In genomic region chr12:114625294-114625851, GRCh38 we compare ENCODE assay signal across 8 cellular contexts. TPM values are rescaled to one million over a fixed set of nuclear protein-coding genes. Genes with fewer than 3 reads are reported as not detected.
DNase-seq lines count a peak whose midpoint lies in the region; ATAC-seq lines count a peak whose summit lies in the region.

No MANE protein-coding gene starts in this region.

- H3K4me1 Mint-ChIP-seq in activated CD4-positive, alpha-beta memory T cell treated with anti-CD3 and anti-CD28 coated beads, Interleukin-2, amount 10 ng/mL, durations not matched to agents 7 days and 5 days = no peaks in the 10 kb centered on the region

- H2AFZ ChIP-seq in ACC112 (ENCODE audit: low read length, unreplicated experiment) = no peak overlapping the region

- H3K36me3 ChIP-seq in ACC112 (ENCODE audit: insufficient read depth, low read length) = no peaks in the 10 kb centered on the region

- no peak for ATAC-seq in HG02970 (IDR thresholded peaks at IDR 0.05; ENCODE audit: low FRiP score, unreplicated experiment)

- H3K27ac ChIP-seq in ACC112 (ENCODE audit: low read depth, low read length) = peak overlapping the region; percentile 12

- CTCF ChIA-PET in activated CD4-positive, alpha-beta memory T cell treated with anti-CD3 and anti-CD28 coated beads, Interleukin-2, amount 10 ng/mL, durations not matched to agents 7 days and 5 days (lab: Charles Lee) = interaction anchor here (0.9 to 1.8 kb wide), 2 partner anchors 11 to 1292 kb away, joined by 3 to 7 read pairs; no protein-coding TSS in a partner anchor

- no peaks in the 10 kb centered on the region for H3K27me3 Mint-ChIP-seq in activated CD4-positive, alpha-beta memory T cell treated with anti-CD3 and anti-CD28 coated beads, Interleukin-2, amount 10 ng/mL, durations not matched to agents 7 days and 5 days

- peaks cover 8% of the 10 kb centered on the region; the same call in 1 of the 2 replicates for H3K27me3 ChIP-seq in ACC112 (ENCODE audit: insufficient read depth, low read length)

- H3K79me2 ChIP-seq in ACC112 (ENCODE audit: control insufficient read depth, insufficient read depth, low read length, unreplicated experiment) = no peaks in the 10 kb centered on the region

- no peaks in the 10 kb centered on the region for H3K9me3 Mint-ChIP-seq in activated CD4-positive, alpha-beta memory T cell treated with anti-CD3 and anti-CD28 coated beads, Interleukin-2, amount 10 ng/mL, durations not matched to agents 7 days and 5 days

- no peak overlapping the region for H3K4me3 Mint-ChIP-seq in activated CD4-positive, alpha-beta memory T cell treated with anti-CD3 and anti-CD28 coated beads, Interleukin-2, amount 10 ng/mL, durations not matched to agents 7 days and 5 days

- no peaks in the 10 kb centered on the region for H3K4me1 ChIP-seq in ACC112 (ENCODE audit: control insufficient read depth, insufficient read depth, low read length, unreplicated experiment)

- POLR2A ChIA-PET in activated CD4-positive, alpha-beta memory T cell treated with anti-CD3 and anti-CD28 coated beads, Interleukin-2, amount 10 ng/mL, durations not matched to agents 7 days and 5 days (lab: Charles Lee) = no interaction called here

- H3K4me3 ChIP-seq in ACC112 (ENCODE audit: low read depth, low read length) = no peak overlapping the region

- no peak overlapping the region for H3K27ac Mint-ChIP-seq in activated CD4-positive, alpha-beta memory T cell treated with anti-CD3 and anti-CD28 coated beads, Interleukin-2, amount 10 ng/mL, durations not matched to agents 7 days and 5 days

- H3K36me3 Mint-ChIP-seq in activated CD4-positive, alpha-beta memory T cell treated with anti-CD3 and anti-CD28 coated beads, Interleukin-2, amount 10 ng/mL, durations not matched to agents 7 days and 5 days (ENCODE audit: low read depth) = no peaks in the 10 kb centered on the region

- DNase-seq in GDM1 (lab: John Stamatoyannopoulos, UW) = peak; percentile 31
- DNase-seq in MV-4-11 (lab: John Stamatoyannopoulos, UW) = peak; percentile 35
- peak; percentile 19 for DNase-seq in activated CD4-positive, alpha-beta memory T cell treated with anti-CD3 and anti-CD28 coated beads, Interleukin-2, amount 10 ng/mL, durations not matched to agents 7 days and 5 days
- peak; percentile 39 for DNase-seq in germinal center (ENCODE audit: low spot score)
- DNase-seq in stimulated activated CD4-positive, alpha-beta T cell treated with anti-CD3 and anti-CD28 coated beads, Interleukin-2, amount 100 ng/mL, for 24 hours = peak; percentile 34 to 56
- no peak for DNase-seq in cerebellum (ENCODE audit: low spot score)

RNA-seq across cellular contexts. Expression of gene TBX3, which starts 58.6 kb away (rescaled TPM):
- total RNA-seq in activated CD4-positive, alpha-beta memory T cell treated with anti-CD3 and anti-CD28 coated beads, Interleukin-2, amount 10 ng/mL, durations not matched to agents 7 days and 5 days = not detected
- 3.7 TPM for total RNA-seq in cerebellum
